ENCODE assay signal across 24 cellular contexts in genomic region chr4:139938414-139938813, GRCh38.
"Had no signal": no experiment of that assay in that cellular context is flagged by ENCODE, and none has a peak within 500 bp of the region (broad histone marks: within the 10 kb centered on the region; RNA-seq: fewer than 3 reads in every experiment).

No MANE protein-coding gene starts in this region.

- H3K27ac ChIP-seq: colonic mucosa, coronary artery, dorsolateral prefrontal cortex, epithelial cell of prostate, esophagus muscularis mucosa, esophagus squamous epithelium, foreskin keratinocyte, gastrocnemius medialis, gastroesophageal sphincter, heart left ventricle, heart right ventricle had no signal

- H3K4me3 Mint-ChIP-seq: dendritic cell treated with granulocyte-macrophage colony-stimulating factor and Interleukin-4, amounts not matched to agents 40 ng/mL and 50 ng/mL, for 4 days; effector memory CD8-positive, alpha-beta T cell; endodermal cell had no signal

- H3K36me3 ChIP-seq: colonic mucosa, esophagus muscularis mucosa, esophagus squamous epithelium, gastrocnemius medialis, gastroesophageal sphincter, heart left ventricle, heart right ventricle had no signal

- ATAC-seq: effector memory CD8-positive, alpha-beta T cell; esophagus mucosa; foreskin keratinocyte; gastrocnemius medialis; gastroesophageal sphincter; heart left ventricle; heart right ventricle had no signal

- H3K27me3 ChIP-seq: colonic mucosa, dorsolateral prefrontal cortex, esophagus muscularis mucosa, esophagus squamous epithelium, foreskin keratinocyte, gastrocnemius medialis, gastroesophageal sphincter, heart left ventricle, heart right ventricle had no signal

- H3K27ac Mint-ChIP-seq: dendritic cell treated with granulocyte-macrophage colony-stimulating factor and Interleukin-4, amounts not matched to agents 40 ng/mL and 50 ng/mL, for 4 days; effector memory CD8-positive, alpha-beta T cell; endodermal cell had no signal

- H3K4me1 ChIP-seq: colonic mucosa, foreskin keratinocyte, gastrocnemius medialis, gastroesophageal sphincter had no signal

- DNase-seq: colonic mucosa; cortex of kidney; dermis blood vessel endothelial cell; dorsolateral prefrontal cortex; effector CD4-positive, alpha-beta T cell; effector CD8-positive, alpha-beta T cell; effector memory CD4-positive, alpha-beta T cell; effector memory CD8-positive, alpha-beta T cell; endodermal cell; erythroblast; esophagus squamous epithelium; foreskin fibroblast; foreskin keratinocyte; foreskin melanocyte; gastrocnemius medialis; glutamatergic neuron; heart left ventricle; heart right ventricle had no signal

- H3K9me3 ChIP-seq: colonic mucosa, esophagus muscularis mucosa, esophagus squamous epithelium, gastrocnemius medialis, gastroesophageal sphincter, heart left ventricle, heart right ventricle had no signal

- H3K27me3 Mint-ChIP-seq: dendritic cell treated with granulocyte-macrophage colony-stimulating factor and Interleukin-4, amounts not matched to agents 40 ng/mL and 50 ng/mL, for 4 days had no signal

- H3K4me3 ChIP-seq: colonic mucosa, coronary artery, dorsolateral prefrontal cortex, esophagus muscularis mucosa, esophagus squamous epithelium, gastrocnemius medialis, gastroesophageal sphincter, heart left ventricle, heart right ventricle had no signal

- H3K9me3 Mint-ChIP-seq: dendritic cell treated with granulocyte-macrophage colony-stimulating factor and Interleukin-4, amounts not matched to agents 40 ng/mL and 50 ng/mL, for 4 days had no signal
